Comparison of ENCODE assay signal across 9 cellular contexts in the genomic region with DNA sequence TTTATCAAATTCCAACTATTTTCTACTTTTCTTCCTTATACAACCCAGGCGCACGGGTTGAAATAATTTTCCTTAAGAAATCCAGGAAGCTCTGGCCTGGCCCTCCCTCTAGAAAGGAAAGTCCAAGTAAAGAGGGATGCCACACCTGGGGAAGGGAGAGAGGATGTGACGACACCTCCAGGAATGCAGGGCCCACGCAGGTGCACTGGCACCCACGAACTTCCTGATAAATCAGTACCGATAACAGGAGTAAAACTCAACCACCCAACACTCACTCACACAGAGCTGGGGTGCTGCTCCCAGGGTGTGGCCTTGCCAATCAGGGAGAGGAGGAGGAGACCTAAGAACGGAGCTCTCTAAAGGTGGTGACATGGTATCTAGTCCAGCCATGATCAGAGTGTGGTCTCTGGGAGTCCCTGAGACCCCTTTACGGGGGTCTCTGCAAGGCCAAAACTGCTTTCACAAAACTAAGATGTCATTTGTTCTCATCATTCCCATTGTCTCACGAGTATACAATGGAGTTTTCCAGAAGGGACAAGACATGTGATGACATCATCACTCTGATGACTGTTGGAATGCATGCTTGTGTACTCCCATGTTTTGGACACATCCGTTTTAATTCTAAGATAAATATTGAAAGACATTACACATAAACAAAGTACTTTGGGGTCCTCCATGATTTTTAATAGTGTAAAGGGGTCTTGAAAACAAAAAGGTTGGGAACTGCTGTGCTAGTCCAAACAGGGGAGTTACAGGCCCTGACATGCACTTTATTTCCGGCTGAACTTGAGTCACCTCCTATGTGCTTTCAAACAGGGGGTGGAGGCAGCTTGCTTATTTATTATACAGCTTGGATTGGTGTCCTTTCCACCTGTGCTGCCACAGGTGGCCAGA. TPM values are rescaled to one million over a fixed set of nuclear protein-coding genes. Genes with fewer than 3 reads are reported as not detected.
DNase-seq lines count a peak whose midpoint lies in the region; ATAC-seq and TF ChIP-seq lines count a peak whose summit lies in the region.
"Had no signal": no experiment of that assay in that cellular context is flagged by ENCODE, and none has a peak within 500 bp of the region (broad histone marks: within the 10 kb centered on the region; RNA-seq: fewer than 3 reads in every experiment).

No MANE protein-coding gene starts in this region.

- H3K4me3 Mint-ChIP-seq in activated CD4-positive, alpha-beta memory T cell treated with anti-CD3 and anti-CD28 coated beads, Interleukin-2, amount 10 ng/mL, durations not matched to agents 7 days and 5 days = no peak overlapping the region
- H3K4me3 Mint-ChIP-seq in T-helper 17 cell = no peak overlapping the region

- no peaks in the 10 kb centered on the region for H3K36me3 Mint-ChIP-seq in activated CD4-positive, alpha-beta memory T cell treated with anti-CD3 and anti-CD28 coated beads, Interleukin-2, amount 10 ng/mL, durations not matched to agents 7 days and 5 days (ENCODE audit: low read depth)
- H3K36me3 Mint-ChIP-seq in T-helper 17 cell (ENCODE audit: low read depth) = no peaks in the 10 kb centered on the region

- H3K27me3 Mint-ChIP-seq in activated CD4-positive, alpha-beta memory T cell treated with anti-CD3 and anti-CD28 coated beads, Interleukin-2, amount 10 ng/mL, durations not matched to agents 7 days and 5 days = no peaks in the 10 kb centered on the region
- H3K27me3 Mint-ChIP-seq in T-helper 17 cell = no peaks in the 10 kb centered on the region

- ATAC-seq in left lobe of liver = no peak
- no peak for ATAC-seq in GM19397 (IDR thresholded peaks at IDR 0.05; ENCODE audit: unreplicated experiment)
- ATAC-seq in T-helper 17 cell = no peak

- peak; percentile 76 for DNase-seq in HK-2 (ENCODE audit: unreplicated experiment)
- peak; percentile 38 for DNase-seq in WERI-Rb-1
- DNase-seq in left lobe of liver (ENCODE audit: low spot score) = peak; percentile 33
- DNase-seq in stimulated activated CD8-positive, alpha-beta memory T cell treated with anti-CD3 and anti-CD28 coated beads, Interleukin-4, amount 100 ng/mL, for 48 hours = peak; percentile 23
- DNase-seq in activated CD4-positive, alpha-beta memory T cell treated with anti-CD3 and anti-CD28 coated beads, Interleukin-2, amount 10 ng/mL, durations not matched to agents 7 days and 5 days = no peak
- no peak for DNase-seq in T-helper 17 cell
- DNase-seq: posterior cingulate gyrus had no signal

- CTCF ChIA-PET in activated CD4-positive, alpha-beta memory T cell treated with anti-CD3 and anti-CD28 coated beads, Interleukin-2, amount 10 ng/mL, durations not matched to agents 7 days and 5 days (lab: Charles Lee) = interaction anchor here (2.1 kb wide), 1 partner anchor 20 kb away, joined by 8 read pairs; no protein-coding TSS in a partner anchor

- no peak overlapping the region for H3K27ac Mint-ChIP-seq in activated CD4-positive, alpha-beta memory T cell treated with anti-CD3 and anti-CD28 coated beads, Interleukin-2, amount 10 ng/mL, durations not matched to agents 7 days and 5 days
- H3K27ac Mint-ChIP-seq in T-helper 17 cell = no peak overlapping the region

- H3K9me3 Mint-ChIP-seq in activated CD4-positive, alpha-beta memory T cell treated with anti-CD3 and anti-CD28 coated beads, Interleukin-2, amount 10 ng/mL, durations not matched to agents 7 days and 5 days = no peaks in the 10 kb centered on the region

- no peak for TF ChIP-seq CTCF in WERI-Rb-1 (IDR thresholded peaks at IDR 0.05; ENCODE audit: low read depth, low read length)

- H3K36me3 ChIP-seq in WERI-Rb-1 = peaks cover 4% of the 10 kb centered on the region

- H3K27ac ChIP-seq in WERI-Rb-1 = peak overlapping the region; percentile 85

- H3K9me3 ChIP-seq in WERI-Rb-1 (ENCODE audit: severe bottlenecking) (no peaks in the 10 kb centered on the region), T-helper 17 cell (ENCODE audit: control insufficient read depth, low read length, poor library complexity, severe bottlenecking) (no peaks in the 10 kb centered on the region)

- peaks cover 26% of the 10 kb centered on the region for H3K4me1 Mint-ChIP-seq in activated CD4-positive, alpha-beta memory T cell treated with anti-CD3 and anti-CD28 coated beads, Interleukin-2, amount 10 ng/mL, durations not matched to agents 7 days and 5 days
- peaks cover 12% of the 10 kb centered on the region for H3K4me1 Mint-ChIP-seq in T-helper 17 cell

- H3K4me3 ChIP-seq in WERI-Rb-1 (ENCODE audit: low read depth, low read length) = no peak overlapping the region

- POLR2A ChIA-PET in activated CD4-positive, alpha-beta memory T cell treated with anti-CD3 and anti-CD28 coated beads, Interleukin-2, amount 10 ng/mL, durations not matched to agents 7 days and 5 days (lab: Charles Lee) = interaction anchor here (0.6 to 1.1 kb wide), 3 partner anchors 229 to 1703 kb away, joined by 3 read pairs; a partner anchor contains a TSS

- no peaks in the 10 kb centered on the region for H3K27me3 ChIP-seq in WERI-Rb-1 (ENCODE audit: insufficient read depth, low read depth, severe bottlenecking)

RNA-seq across cellular contexts. Expression of a gene that starts 2.2 kb away (rescaled TPM):
- total RNA-seq in left lobe of liver = 10.9 TPM
- total RNA-seq in activated CD4-positive, alpha-beta memory T cell treated with anti-CD3 and anti-CD28 coated beads, Interleukin-2, amount 10 ng/mL, durations not matched to agents 7 days and 5 days = 1 to 10 TPM; 4.3 to 6.2 TPM
- total RNA-seq in T-helper 17 cell = 1 to 10 TPM; 4.0 to 6.8 TPM

RNA-seq across cellular contexts. Expression of a gene that starts 37.9 kb away (rescaled TPM):
- total RNA-seq in left lobe of liver (20.1 TPM), T-helper 17 cell (1 to 10 TPM in 1 of 2 donors, not detected in 1; 2.1 TPM)
- not detected for total RNA-seq in activated CD4-positive, alpha-beta memory T cell treated with anti-CD3 and anti-CD28 coated beads, Interleukin-2, amount 10 ng/mL, durations not matched to agents 7 days and 5 days
- total RNA-seq: activated CD8-positive, alpha-beta memory T cell treated with anti-CD3 and anti-CD28 coated beads for 36 hours had no signal

Comparison
In these comparisons a context has a peak if more than half of its experiments do, and no peak if none do; other contexts are left out.
1. DNase-seq: peak in HK-2 (single experiment), WERI-Rb-1 (single experiment), left lobe of liver (single experiment) and stimulated activated CD8-positive, alpha-beta memory T cell treated with anti-CD3 and anti-CD28 coated beads, Interleukin-4, amount 100 ng/mL, for 48 hours (single experiment); none in activated CD4-positive, alpha-beta memory T cell treated with anti-CD3 and anti-CD28 coated beads, Interleukin-2, amount 10 ng/mL, durations not matched to agents 7 days and 5 days (single experiment) and T-helper 17 cell (0 of 3).